Comparison of ENCODE assay signal across 25 cellular contexts in the genomic region with DNA sequence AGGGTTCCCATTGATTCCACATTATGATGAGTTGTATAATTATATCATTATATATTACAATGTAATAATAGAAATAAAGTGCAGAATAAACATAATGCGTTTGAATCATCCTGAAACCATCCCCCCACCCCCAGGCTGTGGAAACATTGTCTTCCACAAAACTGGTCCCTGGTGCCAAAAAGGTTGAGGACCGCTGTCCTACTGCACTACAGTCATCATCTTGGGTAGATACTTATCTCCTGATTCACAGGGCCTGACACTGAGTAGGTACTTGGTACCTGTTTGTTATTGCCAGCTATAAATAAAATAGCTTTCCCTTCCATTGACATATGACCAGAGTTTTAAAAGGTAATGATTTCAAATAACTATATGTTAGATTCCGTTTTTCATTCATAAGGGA.
"Had no signal": no experiment of that assay in that cellular context is flagged by ENCODE, and none has a peak within 500 bp of the region (broad histone marks: within the 10 kb centered on the region; RNA-seq: fewer than 3 reads in every experiment).

No MANE protein-coding gene starts in this region.

- H3K4me1 ChIP-seq: SJCRH30 had no signal

- FAIRE-seq: HTR-8/SVneo had no signal

- ATAC-seq: Right ventricle myocardium inferior, SK-N-SH treated with all-trans-retinoic acid at 6 μM for 48 hours had no signal

- H3K4me2 ChIP-seq: PC-9 had no signal

- H3K27me3 Mint-ChIP-seq: IgD-negative memory B cell had no signal

- H3K27me3 ChIP-seq: MG63, Peyer's patch, SJCRH30 had no signal

- H3K4me3 ChIP-seq: MG63, PC-9, Peyer's patch, SJCRH30 had no signal

- H3K9me3 Mint-ChIP-seq: IgD-negative memory B cell had no signal

- H3K27ac ChIP-seq: HL-60, PC-9, Peyer's patch, SJCRH30 had no signal

- H2AFZ ChIP-seq: PC-9 had no signal

- H3K9me3 ChIP-seq: MG63, Peyer's patch, SJCRH30 had no signal

- DNase-seq: KBM-7, MG63, NCI-H1092, NCI-H1105 treated with DMSO at 0.1 percent for 48 hours, NCI-H1417 treated with DMSO at 0.1 percent for 48 hours, NCI-H146, NCI-H1694 treated with DMSO at 0.1 percent for 48 hours, NCI-H1930, NCI-H2081, NCI-H2171, NCI-H226, NCI-H446, NCI-H510A, NCI-H524 treated with DMSO at 0.1 percent for 48 hours, NCI-H69, NCI-H774, PC-9, Peyer's patch, SHP77 treated with DMSO at 0.1 percent for 48 hours, SJCRH30 had no signal
